28 cellular contexts compared by ENCODE assay signal in the genomic region with DNA sequence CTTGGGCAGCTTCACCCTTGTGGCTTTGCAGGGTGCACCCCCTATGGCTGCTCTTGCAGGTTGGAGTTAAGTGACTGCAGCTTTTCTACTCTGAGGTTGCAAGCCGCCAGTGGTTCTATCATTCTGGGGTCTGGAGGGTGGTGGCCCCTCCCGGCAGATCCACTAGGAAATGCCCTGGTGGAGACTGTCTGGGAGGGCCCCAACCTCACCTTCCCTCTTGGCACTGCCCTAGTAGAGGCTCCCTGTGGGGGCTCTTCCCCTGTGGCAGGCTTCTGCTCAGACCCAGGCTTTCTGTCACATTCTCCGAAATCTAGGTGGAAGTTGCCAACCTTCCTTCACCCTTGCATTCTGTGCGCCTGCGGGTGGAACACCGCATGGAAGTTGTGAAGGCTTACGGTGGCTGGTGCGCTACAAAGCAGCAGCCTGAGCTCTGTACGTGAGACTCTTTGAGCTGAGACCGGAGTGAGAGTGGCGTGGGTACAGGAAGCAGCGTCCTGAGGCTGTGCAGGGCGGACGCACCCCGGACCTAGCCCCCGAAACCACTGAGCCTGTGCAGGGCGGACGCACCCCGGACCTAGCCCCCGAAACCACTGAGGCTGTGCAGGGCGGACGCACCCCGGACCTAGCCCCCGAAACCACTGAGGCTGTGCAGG.
"Had no signal": no experiment of that assay in that cellular context is flagged by ENCODE, and none has a peak within 500 bp of the region (broad histone marks: within the 10 kb centered on the region; RNA-seq: fewer than 3 reads in every experiment).

No MANE protein-coding gene starts in this region.

- H3K9me3 ChIP-seq: neutrophil, ovary, psoas muscle, right lobe of liver, sigmoid colon, testis, tibial artery, vagina had no signal

- H3K4me3 Mint-ChIP-seq: naive thymus-derived CD4-positive, alpha-beta T cell; natural killer cell; nephron; neural progenitor cell; stimulated activated effector memory CD8-positive, alpha-beta T cell treated with anti-CD3 and anti-CD28 coated beads, Interleukin-12 subunit alpha, Interleukin-12 subunit beta, amount 100 ng/mL, for 72 hours; stimulated activated naive B cell treated with anti-CD40 and anti-IgM and Interleukin-4, amounts not matched to agents 10 μg/mL and 1 μg/mL and 100 μg/mL, for 72 hours; type B pancreatic cell had no signal

- H3K27me3 Mint-ChIP-seq: naive thymus-derived CD4-positive, alpha-beta T cell; progenitor cell of endocrine pancreas; stimulated activated naive B cell treated with anti-CD40 and anti-IgM and Interleukin-4, amounts not matched to agents 10 μg/mL and 1 μg/mL and 100 μg/mL, for 72 hours; type B pancreatic cell had no signal

- H3K36me3 ChIP-seq: neural progenitor cell, neutrophil, ovary, right lobe of liver, sigmoid colon, stomach, tibial artery, transverse colon, vagina had no signal

- H3K4me1 Mint-ChIP-seq: naive thymus-derived CD4-positive, alpha-beta T cell; natural killer cell; nephron; neural progenitor cell; stimulated activated effector memory CD8-positive, alpha-beta T cell treated with anti-CD3 and anti-CD28 coated beads, Interleukin-12 subunit alpha, Interleukin-12 subunit beta, amount 100 ng/mL, for 72 hours; stimulated activated naive B cell treated with anti-CD40 and anti-IgM and Interleukin-4, amounts not matched to agents 10 μg/mL and 1 μg/mL and 100 μg/mL, for 72 hours had no signal

- H3K4me1 ChIP-seq: neural progenitor cell, parathyroid adenoma, psoas muscle, right lobe of liver, sigmoid colon, stomach, testis, tibial artery, transverse colon, vagina had no signal

- H3K4me3 ChIP-seq: neural progenitor cell, ovary, psoas muscle, right lobe of liver, sigmoid colon, stomach, tibial artery, transverse colon, vagina had no signal

- H3K27ac ChIP-seq: neural progenitor cell, neutrophil, ovary, parathyroid adenoma, psoas muscle, right lobe of liver, sigmoid colon, stomach, testis, tibial artery, transverse colon, vagina had no signal

- H3K79me2 ChIP-seq: parathyroid adenoma had no signal

- H3K4me2 ChIP-seq: neural progenitor cell had no signal

- H3K27ac Mint-ChIP-seq: naive thymus-derived CD4-positive, alpha-beta T cell; natural killer cell; nephron; neural progenitor cell; progenitor cell of endocrine pancreas; stimulated activated effector memory CD8-positive, alpha-beta T cell treated with anti-CD3 and anti-CD28 coated beads, Interleukin-12 subunit alpha, Interleukin-12 subunit beta, amount 100 ng/mL, for 72 hours; stimulated activated naive B cell treated with anti-CD40 and anti-IgM and Interleukin-4, amounts not matched to agents 10 μg/mL and 1 μg/mL and 100 μg/mL, for 72 hours; type B pancreatic cell had no signal

- H3K9ac ChIP-seq: neural progenitor cell, parathyroid adenoma had no signal

- H3K27me3 ChIP-seq: neural progenitor cell, neutrophil, ovary, right lobe of liver, sigmoid colon, stomach, testis, tibial artery, transverse colon, vagina had no signal

- H2AFZ ChIP-seq: neural progenitor cell, parathyroid adenoma had no signal

- DNase-seq: naive thymus-derived CD4-positive, alpha-beta T cell; natural killer cell; nucleus accumbens; ovary; posterior cingulate gyrus; psoas muscle; right lobe of liver; sigmoid colon; small intestine; stimulated activated CD4-positive, alpha-beta T cell treated with anti-CD3 and anti-CD28 coated beads, Interleukin-15, amount 100 ng/mL, for 24 hours; stimulated activated CD4-positive, alpha-beta T cell treated with anti-CD3 and anti-CD28 coated beads, Interleukin-2, amount 100 ng/mL, for 24 hours; stimulated activated CD4-positive, alpha-beta T cell treated with anti-CD3 and anti-CD28 coated beads, Interleukin-2, amount 100 ng/mL, for 48 hours; stimulated activated CD4-positive, alpha-beta T cell treated with anti-CD3 and anti-CD28 coated beads, Interleukin-4, amount 100 ng/mL, for 24 hours; stimulated activated naive B cell treated with anti-CD40 and anti-IgM and Interleukin-4, amounts not matched to agents 10 μg/mL and 1 μg/mL and 100 μg/mL, for 72 hours; stimulated activated naive CD4-positive, alpha-beta T cell treated with Interleukin-2 at 50 U/mL for 16 hours; stomach; testis; tibial artery; transverse colon had no signal

- ATAC-seq: naive thymus-derived CD4-positive, alpha-beta T cell; natural killer cell; psoas muscle; right cardiac atrium; stimulated activated effector memory CD8-positive, alpha-beta T cell treated with anti-CD3 and anti-CD28 coated beads, Interleukin-12 subunit alpha, Interleukin-12 subunit beta, amount 100 ng/mL, for 72 hours; stimulated activated naive B cell treated with anti-CD40 and anti-IgM and Interleukin-4, amounts not matched to agents 10 μg/mL and 1 μg/mL and 100 μg/mL, for 72 hours had no signal
